Comparison of ENCODE assay signal across 25 cellular contexts in the genomic region with DNA sequence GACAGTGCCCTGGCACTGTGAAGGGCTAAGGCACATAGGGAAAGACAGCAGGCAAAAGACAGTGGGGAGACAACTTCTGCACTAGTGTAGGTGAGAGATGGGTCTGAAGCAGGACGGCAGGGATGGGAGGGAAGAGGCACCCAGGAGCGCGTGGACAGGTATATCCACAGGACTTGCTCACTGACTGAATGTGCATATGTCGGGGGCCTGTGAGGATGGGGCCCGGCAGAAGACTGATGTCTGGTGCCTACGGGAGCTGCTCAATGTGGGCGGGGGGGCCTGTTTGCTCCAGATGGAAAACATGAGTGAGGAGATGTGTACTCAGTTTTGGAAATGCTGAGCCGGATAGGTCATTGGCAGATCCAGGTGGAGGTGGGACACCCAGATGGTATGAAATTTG. TPM values are rescaled to one million over a fixed set of nuclear protein-coding genes. Genes with fewer than 3 reads are reported as not detected.
DNase-seq lines count a peak whose midpoint lies in the region; FAIRE-seq lines count a peak whose summit lies in the region.
"Had no signal": no experiment of that assay in that cellular context is flagged by ENCODE, and none has a peak within 500 bp of the region (broad histone marks: within the 10 kb centered on the region; RNA-seq: fewer than 3 reads in every experiment).

No MANE protein-coding gene starts in this region.

- H3K79me1 ChIP-seq in trophoblast cell (ENCODE audit: low read length), result no peaks in the 10 kb centered on the region

- no peaks in the 10 kb centered on the region for H3K27me3 ChIP-seq in trophoblast cell (ENCODE audit: insufficient read depth, low read length)
- H3K27me3 ChIP-seq: BLaER1 treated with 17β-estradiol and CSF1 and Interleukin-3, amounts not matched to agents 10 nM and 100 nM had no signal

- H2BK5ac ChIP-seq in trophoblast cell (ENCODE audit: low read depth, low read length, poor library complexity), result no peak overlapping the region

- no peak overlapping the region for H3K23ac ChIP-seq in trophoblast cell (ENCODE audit: low read length)

- DNase-seq in HTR-8/SVneo (ENCODE audit: insufficient read length, low spot score) (no peak), NCI-H2171 treated with DMSO at 0.1 percent for 48 hours (lab: John Stamatoyannopoulos, UW) (peak; percentile 55), trophoblast cell (no peak), CD1c-positive myeloid dendritic cell (ENCODE audit: extremely low spot score) (no peak), NCI-H128 (lab: John Stamatoyannopoulos, UW; ENCODE audit: unreplicated experiment) (no peak)
- no peak for DNase-seq in stimulated activated naive CD4-positive, alpha-beta T cell (lab: John Stamatoyannopoulos, UW)
- DNase-seq: AML-193; CD4-positive, alpha-beta memory T cell; CD4-positive, CD25-positive, alpha-beta regulatory T cell; CD8-positive, alpha-beta memory T cell; COR-L47; DMS 273 treated with DMSO at 0.1 percent for 48 hours; DMS153; DMS53; DMS79; DND-41; EL; GDM1 had no signal

- H3K9ac ChIP-seq in trophoblast cell (ENCODE audit: low read length), result no peak overlapping the region
- H3K9ac ChIP-seq: BLaER1 treated with 17β-estradiol and CSF1 and Interleukin-3, amounts not matched to agents 10 nM and 100 nM had no signal

- peak; percentile 60 for FAIRE-seq in HTR-8/SVneo (lab: Jason Lieb, UNC)
- FAIRE-seq: A549, GM12878, GM12892, GM18507 had no signal

- no peak overlapping the region for H4K91ac ChIP-seq in trophoblast cell (ENCODE audit: low read depth, low read length)

- no peaks in the 10 kb centered on the region for H3K9me3 ChIP-seq in trophoblast cell (ENCODE audit: insufficient read depth, low read depth, low read length)
- H3K9me3 ChIP-seq: A549 had no signal

- H3K36me3 ChIP-seq in trophoblast cell (ENCODE audit: control insufficient read depth in 1 of 2, insufficient read depth in 2 of 2, low read length in 2 of 2), result no peaks in the 10 kb centered on the region
- H3K36me3 ChIP-seq: BLaER1 treated with 17β-estradiol and CSF1 and Interleukin-3, amounts not matched to agents 10 nM and 100 nM had no signal

- no peaks in the 10 kb centered on the region for H3K79me2 ChIP-seq in trophoblast cell (ENCODE audit: control insufficient read depth, insufficient read depth, low read length, poor library complexity)

- no peak overlapping the region for H2AK5ac ChIP-seq in trophoblast cell (ENCODE audit: low read length)

- no peak overlapping the region for H3K4ac ChIP-seq in trophoblast cell (ENCODE audit: low read depth, low read length)

- H3K18ac ChIP-seq in trophoblast cell (ENCODE audit: low read length), result no peak overlapping the region

- H2BK12ac ChIP-seq in trophoblast cell (ENCODE audit: low read length), result no peak overlapping the region

- no peak overlapping the region for H2AFZ ChIP-seq in trophoblast cell (ENCODE audit: insufficient read depth, low read length, poor library complexity)

- no peak overlapping the region for H2BK120ac ChIP-seq in trophoblast cell (ENCODE audit: insufficient read depth, low read length, poor library complexity)

- H3K4me1 ChIP-seq in trophoblast cell (ENCODE audit: control insufficient read depth in 1 of 2, insufficient read depth in 2 of 2, low read length in 2 of 2), result no peaks in the 10 kb centered on the region
- H3K4me1 ChIP-seq: A549 had no signal

- WGBS in trophoblast cell (ENCODE audit: extremely low coverage, insufficient coverage, insufficient read length), result no CpG with 5 or more reads among the region's 8 CpGs

- H3K27ac ChIP-seq in trophoblast cell (ENCODE audit: low read depth, low read length), result no peak overlapping the region
- H3K27ac ChIP-seq: 22Rv1; A549; BLaER1 treated with 17β-estradiol and CSF1 and Interleukin-3, amounts not matched to agents 10 nM and 100 nM; C4-2B had no signal

- H3K14ac ChIP-seq in trophoblast cell (ENCODE audit: low read length), result no peak overlapping the region

- H3K4me2 ChIP-seq in trophoblast cell (ENCODE audit: low read length), result no peak overlapping the region
- H3K4me2 ChIP-seq: A549; BLaER1 treated with 17β-estradiol and CSF1 and Interleukin-3, amounts not matched to agents 10 nM and 100 nM had no signal

- H3K4me3 ChIP-seq in trophoblast cell (ENCODE audit: low read depth, low read length), result no peak overlapping the region
- H3K4me3 ChIP-seq: A549; BLaER1 treated with 17β-estradiol and CSF1 and Interleukin-3, amounts not matched to agents 10 nM and 100 nM; GM12878 had no signal

- H4K8ac ChIP-seq in trophoblast cell (ENCODE audit: low read depth, low read length), result no peak overlapping the region

- peak overlapping the region; percentile 31 for H4K12ac ChIP-seq in trophoblast cell (ENCODE audit: low read depth, low read length)

RNA-seq across cellular contexts. Expression of a gene that starts 47.3 kb away (rescaled TPM):
- polyA plus RNA-seq in trophoblast cell (2013), result 0.76 and 1.00 TPM in 2 replicates
- polyA plus RNA-seq: CD4-positive, alpha-beta memory T cell; CD4-positive, CD25-positive, alpha-beta regulatory T cell had no signal
